In genomic region chr2:54763636-54764291, GRCh38 we compare ENCODE assay signal across 9 cellular contexts. TPM values are rescaled to one million over a fixed set of nuclear protein-coding genes. Genes with fewer than 3 reads are reported as not detected.
A peak's percentile ranks its signal among the peaks of the same experiment; 100 is the strongest.
DNase-seq lines count a peak whose midpoint lies in the region; ATAC-seq, FAIRE-seq and TF ChIP-seq lines count a peak whose summit lies in the region.
"Had no signal": no experiment of that assay in that cellular context is flagged by ENCODE, and none has a peak within 500 bp of the region (broad histone marks: within the 10 kb centered on the region; RNA-seq: fewer than 3 reads in every experiment).

No MANE protein-coding gene starts in this region.

- H3K36me3 ChIP-seq in cardiac muscle cell (no peaks in the 10 kb centered on the region), heart right ventricle (no peaks in the 10 kb centered on the region), colonic mucosa (no peaks in the 10 kb centered on the region), esophagus muscularis mucosa (no peaks in the 10 kb centered on the region)

- no peak for TF ChIP-seq EP300 in esophagus muscularis mucosa (IDR thresholded peaks at IDR 0.05)

- TF ChIP-seq POLR2A in esophagus muscularis mucosa (IDR thresholded peaks at IDR 0.05; ENCODE audit: low read depth), result no peak

- peak; percentile 32 for FAIRE-seq in urothelium cell line (lab: Jason Lieb, UNC)

- H3K4me1 ChIP-seq in cardiac muscle cell (ENCODE audit: low read depth), result no peaks in the 10 kb centered on the region
- no peaks in the 10 kb centered on the region for H3K4me1 ChIP-seq in heart right ventricle
- no peaks in the 10 kb centered on the region for H3K4me1 ChIP-seq in colonic mucosa
- H3K4me1 ChIP-seq in esophagus muscularis mucosa, result no peaks in the 10 kb centered on the region

- H3K27ac ChIP-seq in cardiac muscle cell, result no peak overlapping the region
- H3K27ac ChIP-seq in heart right ventricle, result no peak overlapping the region
- H3K27ac ChIP-seq in colonic mucosa, result no peak overlapping the region
- no peak overlapping the region for H3K27ac ChIP-seq in esophagus muscularis mucosa (replicated peaks in 1 of 4)

- 80 to 81% methylated on average over 7 of the region's 7 CpGs for WGBS in heart right ventricle, 2 donors
- WGBS in esophagus muscularis mucosa, result 85% methylated on average over 7 of the region's 7 CpGs

- no peaks in the 10 kb centered on the region for H3K9me3 ChIP-seq in cardiac muscle cell (ENCODE audit: low read depth)
- no peaks in the 10 kb centered on the region for H3K9me3 ChIP-seq in heart right ventricle
- H3K9me3 ChIP-seq in colonic mucosa, result no peaks in the 10 kb centered on the region
- no peaks in the 10 kb centered on the region for H3K9me3 ChIP-seq in esophagus muscularis mucosa

- no peak overlapping the region for H3K9ac ChIP-seq in colonic mucosa (ENCODE audit: low read depth in 2 of 2, low read length in 2 of 2)

- DNase-seq in cardiac muscle cell (ENCODE audit: low read depth in 1 of 2, low spot score in 1 of 2) (no peak), heart right ventricle (no peak), NCI-H1694 (lab: John Stamatoyannopoulos, UW) (peak; percentile 17), colonic mucosa (peak; percentile 30), urothelium cell line (ENCODE audit: low spot score) (peak; percentile 37), NCI-H2171 (lab: John Stamatoyannopoulos, UW) (no peak), esophagus muscularis mucosa (ENCODE audit: extremely low spot score) (no peak)
- DNase-seq: NCI-H526 treated with DMSO at 0.1 percent for 48 hours had no signal

- TF ChIP-seq CTCF in cardiac muscle cell (IDR thresholded peaks at IDR 0.05; ENCODE audit: low read depth, low read length) (peak; percentile 33), heart right ventricle (IDR thresholded peaks at IDR 0.05) (peak in 1 of 9 donors; percentile 30), colonic mucosa (IDR thresholded peaks at IDR 0.05) (no peak), esophagus muscularis mucosa (IDR thresholded peaks at IDR 0.05) (no peak)

- H3K4me3 ChIP-seq in cardiac muscle cell (no peak overlapping the region), heart right ventricle (no peak overlapping the region), colonic mucosa (no peak overlapping the region), esophagus muscularis mucosa (no peak overlapping the region)

- intact Hi-C loops in heart right ventricle (cut with DNase I) (no loop called here), colonic mucosa (cut with DNase I) (no loop called here), esophagus muscularis mucosa (cut with DNase I) (no loop called here)

- ATAC-seq in heart right ventricle (no peak), GM18511 (IDR thresholded peaks at IDR 0.05; ENCODE audit: unreplicated experiment) (no peak)

- H3K27me3 ChIP-seq in cardiac muscle cell (no peaks in the 10 kb centered on the region), heart right ventricle (no peaks in the 10 kb centered on the region), colonic mucosa (no peaks in the 10 kb centered on the region), esophagus muscularis mucosa (no peaks in the 10 kb centered on the region)

RNA-seq across cellular contexts. Expression of gene EML6, which starts 40.3 kb away (rescaled TPM):
- 0.89 and 0.92 TPM in 2 replicates for total RNA-seq in cardiac muscle cell
- polyA plus RNA-seq in cardiac muscle cell, result 0.36 and 1.3 TPM in 2 replicates
- 1 to 10 TPM in 2 of 10 donors, under 1 TPM in 8; 0.12 to 1.5 (median 0.32) TPM for total RNA-seq in heart right ventricle
- polyA plus RNA-seq in heart right ventricle, result under 1 TPM; 0.07 to 0.22 TPM
- total RNA-seq in colonic mucosa, result 1 to 10 TPM; 2.1 to 2.5 TPM
- 1 to 10 TPM in 1 of 4 donors, under 1 TPM in 3; 0.75 to 4.6 (median 0.89) TPM for total RNA-seq in esophagus muscularis mucosa

Comparison
In these comparisons a context has a peak if more than half of its experiments do, and no peak if none do; other contexts are left out.
1. DNase-seq: peak in NCI-H1694 (single experiment), colonic mucosa (single experiment) and urothelium cell line (single experiment); none in cardiac muscle cell (0 of 2), heart right ventricle (0 of 2), NCI-H2171 (single experiment) and esophagus muscularis mucosa (single experiment).